ENCODE assay signal across 14 cellular contexts in the genomic region with DNA sequence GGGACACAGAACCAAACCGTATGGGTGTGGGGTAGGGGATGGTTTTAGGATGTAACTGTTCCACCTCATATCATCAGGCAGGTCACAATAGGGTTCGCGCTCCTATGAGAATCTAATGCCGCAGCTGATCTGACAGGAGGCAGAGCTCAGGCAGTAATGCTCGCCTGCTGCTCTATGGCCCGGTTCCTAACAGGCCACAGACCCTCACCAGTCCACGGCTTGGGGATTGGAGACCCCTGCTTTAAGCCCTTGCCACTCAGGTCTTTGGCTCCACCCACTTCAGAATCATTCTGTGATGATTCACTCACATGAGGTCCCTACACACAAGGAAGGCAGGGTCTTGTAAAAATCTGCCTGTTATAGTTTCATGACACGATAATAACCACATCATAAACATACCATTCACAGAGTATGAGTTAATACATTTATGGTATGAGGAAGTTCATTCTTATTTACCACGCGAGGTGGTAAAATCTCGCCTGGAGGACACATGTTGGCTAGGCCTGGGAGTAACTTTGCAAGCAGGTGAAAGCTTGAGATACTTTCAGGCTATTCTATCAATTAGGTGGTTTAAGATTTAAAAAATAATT. TPM values are rescaled to one million over a fixed set of nuclear protein-coding genes. Genes with fewer than 3 reads are reported as not detected.
A peak's percentile ranks its signal among the peaks of the same experiment; 100 is the strongest.
DNase-seq lines count a peak whose midpoint lies in the region; ATAC-seq, FAIRE-seq and TF ChIP-seq lines count a peak whose summit lies in the region.
"Had no signal": no experiment of that assay in that cellular context is flagged by ENCODE, and none has a peak within 500 bp of the region (broad histone marks: within the 10 kb centered on the region; RNA-seq: fewer than 3 reads in every experiment).

No MANE protein-coding gene starts in this region.

- peaks cover 3% of the 10 kb centered on the region for H3K9me3 Mint-ChIP-seq in glutamatergic neuron (ENCODE audit: unreplicated experiment)

- no peak overlapping the region for H3K27ac ChIP-seq in mammary epithelial cell (ENCODE audit: insufficient read depth, low read depth, low read length)
- H3K27ac ChIP-seq: thyroid gland had no signal

- intact Hi-C loops in mammary epithelial cell (cut with micrococcal nuclease): no loop called here

- TF ChIP-seq CTCF in mammary epithelial cell (conservative IDR thresholded peaks at IDR 0.05 in 1 of 2, IDR thresholded peaks at IDR 0.05 in 1 of 2; ENCODE audit: extremely low read depth in 1 of 2, insufficient read depth in 1 of 2, low read depth in 1 of 2, low read length in 2 of 2) (no peak), D721Med (IDR thresholded peaks at IDR 0.05; ENCODE audit: insufficient read depth, missing control alignments) (no peak), glutamatergic neuron (IDR thresholded peaks at IDR 0.05; ENCODE audit: partially characterized antibody, unreplicated experiment) (no peak)

- no TSS peak for BruUV-seq in mammary epithelial cell (replicated peaks; lab: Mats Ljungman, UMichigan)

- H2AFZ ChIP-seq in mammary epithelial cell (ENCODE audit: low read depth, low read length): peak overlapping the region; percentile 37

- H3K27me3 ChIP-seq in mammary epithelial cell (ENCODE audit: insufficient read depth, low read length): no peaks in the 10 kb centered on the region
- H3K27me3 ChIP-seq: thyroid gland had no signal

- dilution Hi-C loops in mammary epithelial cell (cut with HindIII; ENCODE audit: low sequenced_read_pairs): no loop called here

- in situ Hi-C loops in mammary epithelial cell (cut with MboI; ENCODE audit: low sequenced_read_pairs in 2 of 2): no loop called here

- peaks cover 1% of the 10 kb centered on the region for H3K27me3 Mint-ChIP-seq in glutamatergic neuron (ENCODE audit: unreplicated experiment)

- H3K4me1 Mint-ChIP-seq in glutamatergic neuron (ENCODE audit: low read depth, unreplicated experiment): no peaks in the 10 kb centered on the region

- no peaks in the 10 kb centered on the region for H3K79me2 ChIP-seq in mammary epithelial cell (ENCODE audit: insufficient read depth, low read length)

- H3K9me3 ChIP-seq in mammary epithelial cell (replicated peaks; ENCODE audit: insufficient read depth, low read length): no peaks in the 10 kb centered on the region
- H3K9me3 ChIP-seq: thyroid gland had no signal

- H3K4me3 Mint-ChIP-seq in glutamatergic neuron (ENCODE audit: unreplicated experiment): no peak overlapping the region

- H3K36me3 ChIP-seq in mammary epithelial cell (ENCODE audit: insufficient read depth, low read length): no peaks in the 10 kb centered on the region
- H3K36me3 ChIP-seq: thyroid gland had no signal

- WGBS in mammary epithelial cell (ENCODE audit: low coverage, missing lambda C conversion rate): 51% methylated on average over 11 of the region's 11 CpGs

- CTCF ChIA-PET in mammary epithelial cell (lab: Charles Lee; ENCODE audit: low non-redundant PET): no interaction called here

- H3K4me2 ChIP-seq in mammary epithelial cell (ENCODE audit: insufficient read depth, low read depth, low read length): no peak overlapping the region

- no peak overlapping the region for H3K27ac Mint-ChIP-seq in glutamatergic neuron (ENCODE audit: unreplicated experiment)

- peak; percentile 83 for DNase-seq in EH (ENCODE audit: low read depth)
- peak; percentile 32 for DNase-seq in Jurkat, Clone E6-1 (ENCODE audit: low read depth, low spot score)
- DNase-seq in mammary epithelial cell: peak; percentile 85
- DNase-seq in myocyte (ENCODE audit: low read depth): peak; percentile 5
- DNase-seq in D721Med (ENCODE audit: insufficient read length, low spot score): no peak
- no peak for DNase-seq in NCI-H146 (lab: John Stamatoyannopoulos, UW)
- no peak for DNase-seq in glutamatergic neuron
- DNase-seq: activated gamma-delta T cell treated with Interleukin-2 at 50 U/mL for 16 hours, NCI-H2171, Right ventricle myocardium superior, thyroid gland had no signal

- ATAC-seq in HG02642 (IDR thresholded peaks at IDR 0.05; ENCODE audit: poor library complexity, unreplicated experiment): no peak
- ATAC-seq: HepG2, sciatic nerve had no signal

- H4K20me1 ChIP-seq in mammary epithelial cell (ENCODE audit: insufficient read depth, low read length): no peaks in the 10 kb centered on the region

- H3K9ac ChIP-seq in mammary epithelial cell (ENCODE audit: insufficient read depth, low read length): no peak overlapping the region

- H3K36me3 Mint-ChIP-seq in glutamatergic neuron (ENCODE audit: unreplicated experiment): no peaks in the 10 kb centered on the region

- H3K4me1 ChIP-seq in mammary epithelial cell (ENCODE audit: insufficient read depth, low read length): peaks cover 3% of the 10 kb centered on the region

- no peak overlapping the region for H3K4me3 ChIP-seq in Jurkat, Clone E6-1 (ENCODE audit: low read length)
- H3K4me3 ChIP-seq in mammary epithelial cell (replicated peaks in 1 of 3; ENCODE audit: insufficient read depth in 1 of 3, low read depth in 2 of 3, low read length in 3 of 3): no peak overlapping the region
- H3K4me3 ChIP-seq: thyroid gland had no signal

- FAIRE-seq in D721Med (lab: Jason Lieb, UNC): no peak
- FAIRE-seq: HepG2 had no signal

RNA-seq across cellular contexts. Expression of a gene that starts 29.0 kb away (rescaled TPM):
- polyA plus RNA-seq in Jurkat, Clone E6-1 (2012; ENCODE audit: insufficient read depth, insufficient read length): 70.1 TPM
- total RNA-seq in mammary epithelial cell: 10 to 100 TPM; 36.0 to 84.7 TPM
- polyA plus RNA-seq in mammary epithelial cell: 70.4 TPM
- polyA minus RNA-seq in mammary epithelial cell: 31.1 TPM
- total RNA-seq in myocyte: 38.7 and 43.0 TPM in 2 replicates
- 64.7 TPM for polyA plus RNA-seq in myocyte (2012)
- total RNA-seq in glutamatergic neuron (ENCODE audit: unreplicated experiment): 83.5 TPM

Comparison
In these comparisons a context has a peak if more than half of its experiments do, and no peak if none do; other contexts are left out.
1. DNase-seq: peak in EH (single experiment), Jurkat, Clone E6-1 (single experiment), mammary epithelial cell (single experiment) and myocyte (single experiment); none in D721Med (single experiment), NCI-H146 (single experiment) and glutamatergic neuron (single experiment).